In genomic region chr19:43658001-43658400, GRCh38 we compare ENCODE assay signal across 10 cellular contexts. TPM values are rescaled to one million over a fixed set of nuclear protein-coding genes. Genes with fewer than 3 reads are reported as not detected.
"Had no signal": no experiment of that assay in that cellular context is flagged by ENCODE, and none has a peak within 500 bp of the region (broad histone marks: within the 10 kb centered on the region; RNA-seq: fewer than 3 reads in every experiment).

No MANE protein-coding gene starts in this region.

- H2AFZ ChIP-seq: GM23248 had no signal

- H3K4me1 ChIP-seq: HAP-1 had no signal

- H3K9ac ChIP-seq: GM23248 had no signal

- H3K27ac ChIP-seq: GM23248 had no signal

- DNase-seq: GM23248, GOT3, H7, HFFc6, IMR-90, KG1 had no signal

- ATAC-seq: K562 had no signal

- H3K4me3 ChIP-seq: GM23248, HAP-1, K562 had no signal

- H3K9me3 ChIP-seq: HAP-1 had no signal

- FAIRE-seq: HTR-8/SVneo had no signal

RNA-seq across cellular contexts. Expression of gene SRRM5, which starts 46.1 kb away (rescaled TPM):
- total RNA-seq: GM23248, H4, IMR-90 had no signal
- polyA plus RNA-seq: GM23248 had no signal

RNA-seq across cellular contexts. Expression of gene IRGC, which starts 57.9 kb away (rescaled TPM):
- total RNA-seq: GM23248, H4, H7, HFFc6, IMR-90, K562 had no signal
- polyA plus RNA-seq: GM23248, IMR-90, K562 had no signal
